7 cellular contexts compared by ENCODE assay signal in genomic region chr16:30157214-30157613, GRCh38.
"Had no signal": no experiment of that assay in that cellular context is flagged by ENCODE, and none has a peak within 500 bp of the region (broad histone marks: within the 10 kb centered on the region; RNA-seq: fewer than 3 reads in every experiment).

No MANE protein-coding gene starts in this region.

- H3K4me3 ChIP-seq: K562 had no signal

- H3K4me2 ChIP-seq: KMS-11 had no signal

- DNase-seq: IMR-90, KBM-7, KG1 had no signal

- H3K27ac ChIP-seq: HL-60, KMS-11 had no signal

- FAIRE-seq: HTR-8/SVneo, K562 had no signal

- ATAC-seq: K562 had no signal

- H3K9ac ChIP-seq: KMS-11 had no signal
